27 cellular contexts compared by ENCODE assay signal in genomic region chr4:3476341-3476747, GRCh38. TPM values are rescaled to one million over a fixed set of nuclear protein-coding genes. Genes with fewer than 3 reads are reported as not detected.
DNase-seq lines count a peak whose midpoint lies in the region; ATAC-seq, FAIRE-seq and TF ChIP-seq lines count a peak whose summit lies in the region.
"Had no signal": no experiment of that assay in that cellular context is flagged by ENCODE, and none has a peak within 500 bp of the region (broad histone marks: within the 10 kb centered on the region; RNA-seq: fewer than 3 reads in every experiment).

No MANE protein-coding gene starts in this region.

- TF ChIP-seq CTCF in HepG2 (CRISPR knock-in tag; IDR thresholded peaks at IDR 0.05) (peak; percentile 53), right lobe of liver (IDR thresholded peaks at IDR 0.05) (no peak), body of pancreas (IDR thresholded peaks at IDR 0.05) (no peak)

- peak overlapping the region; percentile 98 for H2BK12ac ChIP-seq in neuronal stem cell (ENCODE audit: low read length)

- H2BK120ac ChIP-seq in neuronal stem cell (ENCODE audit: low read depth, low read length), result peak overlapping the region; percentile 83

- DNase-seq in HepG2 (ENCODE audit: low spot score) (peak; percentile 29), right lobe of liver (no peak), left ventricle myocardium superior (peak; percentile 26), neuronal stem cell (ENCODE audit: low spot score) (no peak), body of pancreas (no peak)
- DNase-seq: Caco-2, H9, Kasumi-1, NCI-H1092 treated with DMSO at 0.1 percent for 48 hours, NCI-H1436 treated with DMSO at 0.1 percent for 48 hours, NCI-H187 treated with DMSO at 0.1 percent for 48 hours, NCI-H2171 treated with DMSO at 0.1 percent for 48 hours, NCI-H524 treated with DMSO at 0.1 percent for 48 hours, NCI-H774, SJCRH30 had no signal

- H3K79me2 ChIP-seq in HepG2 (ENCODE audit: insufficient read depth, low read length), result no peaks in the 10 kb centered on the region

- H3K9ac ChIP-seq in HepG2 (ENCODE audit: insufficient read depth, low read depth, low read length) (no peak overlapping the region), neuronal stem cell (ENCODE audit: low read depth, low read length, poor library complexity) (peak overlapping the region; percentile 50)

- no peak overlapping the region for H3K4me2 ChIP-seq in HepG2 (ENCODE audit: low read depth, low read length)
- no peak overlapping the region for H3K4me2 ChIP-seq in neuronal stem cell (ENCODE audit: insufficient read depth, low read length, poor library complexity, severe bottlenecking)
- H3K4me2 ChIP-seq: GM23338 had no signal

- no peak overlapping the region for H3K4ac ChIP-seq in neuronal stem cell (ENCODE audit: low read length)

- H3K23ac ChIP-seq in neuronal stem cell (ENCODE audit: low read depth, low read length, poor library complexity), result peak overlapping the region; percentile 85

- H4K8ac ChIP-seq in neuronal stem cell (ENCODE audit: low read depth, low read length), result no peak overlapping the region

- no peaks in the 10 kb centered on the region for H3K9me3 ChIP-seq in HepG2 (ENCODE audit: low read length)
- no peaks in the 10 kb centered on the region for H3K9me3 ChIP-seq in right lobe of liver
- H3K9me3 ChIP-seq in neuronal stem cell (replicated peaks in 1 of 2; ENCODE audit: control insufficient read depth in 2 of 2, insufficient read depth in 1 of 2, low read depth in 1 of 2, low read length in 2 of 2), result no peaks in the 10 kb centered on the region
- H3K9me3 ChIP-seq in body of pancreas, result no peaks in the 10 kb centered on the region
- H3K9me3 ChIP-seq: Caco-2, SJCRH30 had no signal

- BruUV-seq in HepG2 (replicated peaks; lab: Mats Ljungman, UMichigan), result no TSS peak

- peaks cover 15 to 73% of the 10 kb centered on the region in 2 experiments for H3K27me3 ChIP-seq in HepG2 (ENCODE audit: control insufficient read depth in 1 of 2, insufficient read depth in 2 of 2, low read length in 2 of 2)
- no peaks in the 10 kb centered on the region for H3K27me3 ChIP-seq in right lobe of liver
- H3K27me3 ChIP-seq in neuronal stem cell (ENCODE audit: control insufficient read depth in 3 of 3, insufficient read depth in 3 of 3, low read depth in 1 of 3, low read length in 3 of 3), result peaks cover 0 to under 1% (median 0%) of the 10 kb centered on the region in 3 experiments
- H3K27me3 ChIP-seq in body of pancreas, result no peaks in the 10 kb centered on the region
- H3K27me3 ChIP-seq: SJCRH30 had no signal

- in situ Hi-C loops in HepG2 (cut with HindIII; ENCODE audit: extremely low pct_ligation_motif_present, low pct_unique_long_range_greater_than_20kb), result no loop called here

- H2BK5ac ChIP-seq in neuronal stem cell (ENCODE audit: low read length), result no peak overlapping the region

- peaks cover 2% of the 10 kb centered on the region for H3K79me1 ChIP-seq in neuronal stem cell (ENCODE audit: low read depth, low read length)

- TF ChIP-seq EP300 in HepG2 (IDR thresholded peaks at IDR 0.05; ENCODE audit: low read depth in 2 of 2, low read length in 2 of 2), result no peak
- TF ChIP-seq EP300 in HepG2 (CRISPR knock-in tag; IDR thresholded peaks at IDR 0.05; ENCODE audit: borderline replicate concordance), result no peak

- 29% methylated on average over 13 of the region's 22 CpGs for WGBS in HepG2 (ENCODE audit: low lambda C conversion rate)
- WGBS in right lobe of liver (ENCODE audit: insufficient coverage, low coverage, low lambda C conversion rate, missing lambda C conversion rate), result 90% methylated on average over 13 of the region's 22 CpGs
- no CpG with 5 or more reads among the region's 22 CpGs for WGBS in neuronal stem cell (ENCODE audit: extremely low coverage in 2 of 2, insufficient read length in 2 of 2, insufficient replicate concordance in 1 of 2), 2 donors
- WGBS in body of pancreas, 2 donors, result 91 to 95% methylated on average over 15 to 22 of the region's 22 CpGs

- H3K14ac ChIP-seq in neuronal stem cell (ENCODE audit: low read length), result no peak overlapping the region

- 0 out of 2 replicates have a peak, but pooled peaks have one; percentile 12 for TF ChIP-seq RAD21 in HepG2 (CRISPR knock-in tag; IDR thresholded peaks at IDR 0.05)

- H3K18ac ChIP-seq in neuronal stem cell (ENCODE audit: low read length), result peak overlapping the region; percentile 78

- POLR2A ChIA-PET in HepG2 (lab: Yijun Ruan, JAX), result no interaction called here

- FAIRE-seq in HepG2 (lab: Jason Lieb, UNC), result peak; percentile 23
- FAIRE-seq: G401.6, GM12878, RCC 7860 had no signal

- H3K27ac ChIP-seq in HepG2 (ENCODE audit: extremely low read length, insufficient read depth, low read length) (no peak overlapping the region), right lobe of liver (no peak overlapping the region), neuronal stem cell (replicated peaks; ENCODE audit: low read length) (no peak overlapping the region), body of pancreas (no peak overlapping the region)
- H3K27ac ChIP-seq: C4-2B, HL-60, SJCRH30 had no signal

- H2BK15ac ChIP-seq in neuronal stem cell (ENCODE audit: low read length), result peak overlapping the region; percentile 85

- TF ChIP-seq POLR2A in HepG2 (IDR thresholded peaks at IDR 0.05; ENCODE audit: insufficient read depth in 1 of 2, low read depth in 2 of 2, low read length in 2 of 2), result no peak
- no peak for TF ChIP-seq POLR2A in right lobe of liver (IDR thresholded peaks at IDR 0.05)
- TF ChIP-seq POLR2A in body of pancreas (IDR thresholded peaks at IDR 0.05), result no peak

- intact Hi-C loops in HepG2 (cut with micrococcal nuclease; ENCODE audit: unreplicated experiment), result no loop called here
- intact Hi-C loops in right lobe of liver (cut with DNase I), result no loop called here
- intact Hi-C loops in left ventricle myocardium superior (cut with micrococcal nuclease), result no loop called here
- intact Hi-C loops in body of pancreas (cut with DNase I), result no loop called here

- H4K20me1 ChIP-seq in HepG2 (ENCODE audit: insufficient read depth, low read length), result no peaks in the 10 kb centered on the region

- H3K4me1 ChIP-seq in HepG2 (ENCODE audit: insufficient read depth, low read length) (peaks cover 23% of the 10 kb centered on the region), right lobe of liver (no peaks in the 10 kb centered on the region), neuronal stem cell (ENCODE audit: control insufficient read depth in 2 of 2, insufficient read depth in 1 of 2, low read depth in 1 of 2, low read length in 2 of 2) (peaks cover 31 to 36% of the 10 kb centered on the region in 2 donors), body of pancreas (peaks cover 30% of the 10 kb centered on the region)
- H3K4me1 ChIP-seq: Caco-2 had no signal

- H2AFZ ChIP-seq in HepG2 (ENCODE audit: low read length), result no peak overlapping the region
- H2AFZ ChIP-seq in neuronal stem cell (ENCODE audit: low read length), result no peak overlapping the region
- H2AFZ ChIP-seq: GM23338 had no signal

- no peak overlapping the region for H4K91ac ChIP-seq in neuronal stem cell (ENCODE audit: low read depth, low read length, poor library complexity)

- CTCF ChIA-PET in HepG2 (lab: Yijun Ruan, JAX; ENCODE audit: low intra/inter-chr PET ratio, low total read pairs), result no interaction called here

- ATAC-seq in HepG2, result peak; percentile 51
- ATAC-seq in right lobe of liver, result no peak
- no peak for ATAC-seq in left ventricle myocardium superior
- ATAC-seq in HG02885 (IDR thresholded peaks at IDR 0.05; ENCODE audit: poor library complexity, unreplicated experiment), result no peak
- no peak for ATAC-seq in body of pancreas
- no peak for ATAC-seq in GM18511 (IDR thresholded peaks at IDR 0.05; ENCODE audit: unreplicated experiment)
- ATAC-seq: CD8-positive, alpha-beta T cell; GM12878; GM23338; SK-N-SH treated with all-trans-retinoic acid at 6 μM for 48 hours had no signal

- H2AK5ac ChIP-seq in neuronal stem cell (ENCODE audit: low read depth, low read length), result peak overlapping the region; percentile 94

- H3K36me3 ChIP-seq in HepG2 (replicated peaks in 1 of 2; ENCODE audit: control insufficient read depth in 1 of 2, insufficient read depth in 2 of 2, low read length in 2 of 2) (no peaks in the 10 kb centered on the region), right lobe of liver (no peaks in the 10 kb centered on the region), neuronal stem cell (replicated peaks in 1 of 2; ENCODE audit: control insufficient read depth in 2 of 2, insufficient read depth in 2 of 2, low read length in 2 of 2) (no peaks in the 10 kb centered on the region), body of pancreas (replicated peaks in 1 of 2; ENCODE audit: insufficient read depth in 1 of 2, low read depth in 2 of 2) (no peaks in the 10 kb centered on the region)
- H3K36me3 ChIP-seq: SJCRH30 had no signal

- no peak overlapping the region for H3K4me3 ChIP-seq in HepG2 (replicated peaks in 1 of 3; ENCODE audit: insufficient read depth in 1 of 3, low read depth in 2 of 3, low read length in 3 of 3)
- no peak overlapping the region for H3K4me3 ChIP-seq in right lobe of liver
- H3K4me3 ChIP-seq in neuronal stem cell (ENCODE audit: low read length in 2 of 2), result no peak overlapping the region
- no peak overlapping the region for H3K4me3 ChIP-seq in body of pancreas
- H3K4me3 ChIP-seq: GM12878, GM23338, SJCRH30 had no signal

RNA-seq across cellular contexts. Expression of gene DOK7, which starts 13.2 kb away (rescaled TPM):
- 0.07 TPM in 1 of 2 replicates, not detected in the other for total RNA-seq in HepG2 (2016; rRNA removed; fragmentation: Illumina TruSeq; extraction: Trizol)
- not detected in 2 replicates for total RNA-seq in HepG2 (2016; cell fraction: cytosol; rRNA removed; fragmentation: Illumina TruSeq; extraction: Trizol; ENCODE audit: low read depth)
- total RNA-seq in HepG2 (2016; cell fraction: insoluble cytoplasmic fraction; rRNA removed; fragmentation: Illumina TruSeq; extraction: Trizol), result 0.04 TPM in 1 of 2 replicates, not detected in the other
- 0.06 TPM in 1 of 2 replicates, not detected in the other for total RNA-seq in HepG2 (2016; cell fraction: membrane; rRNA removed; fragmentation: Illumina TruSeq; extraction: Trizol)
- not detected in 2 replicates for total RNA-seq in HepG2 (2016; cell fraction: nucleus; rRNA removed; fragmentation: Illumina TruSeq; extraction: Trizol)
- polyA plus RNA-seq in HepG2 (2011; rRNA removed), result 0.03 and 0.05 TPM in 2 replicates
- 0.05 and 0.08 TPM in 2 replicates for polyA plus RNA-seq in HepG2 (2011; cell fraction: cytosol; rRNA removed)
- 0.26 and 0.32 TPM in 2 replicates for polyA plus RNA-seq in HepG2 (2011; cell fraction: nucleus; rRNA removed)
- not detected in 2 replicates for polyA plus RNA-seq in HepG2 (2012)
- not detected in 2 replicates for polyA plus RNA-seq in HepG2 (2016; cell fraction: cytosol; fragmentation: Illumina TruSeq; extraction: Trizol; ENCODE audit: low read depth)
- polyA plus RNA-seq in HepG2 (2016; cell fraction: insoluble cytoplasmic fraction; fragmentation: Illumina TruSeq; extraction: Trizol; ENCODE audit: low read depth), result 0.19 TPM in 1 of 2 replicates, not detected in the other
- not detected in 2 replicates for polyA plus RNA-seq in HepG2 (2016; cell fraction: membrane; fragmentation: Illumina TruSeq; extraction: Trizol; ENCODE audit: low read depth)
- polyA plus RNA-seq in HepG2 (2016; cell fraction: nucleus; fragmentation: Illumina TruSeq; extraction: Trizol; ENCODE audit: insufficient read depth, low read depth), result not detected in 2 replicates
- polyA minus RNA-seq in HepG2 (2011; rRNA and poly(A)+ RNA removed; ENCODE audit: low replicate concordance), result 0.38 TPM in 1 of 2 replicates, not detected in the other
- polyA minus RNA-seq in HepG2 (2011; cell fraction: cytosol; rRNA and poly(A)+ RNA removed), result not detected in 2 replicates
- polyA minus RNA-seq in HepG2 (2011; cell fraction: nucleus; rRNA and poly(A)+ RNA removed), result not detected in 2 replicates
- total RNA-seq in right lobe of liver, result 1 to 10 TPM in 4 of 6 experiments, under 1 TPM in 2; 0.73 to 2.4 (median 1.5) TPM
- 35.5 TPM for total RNA-seq in left ventricle myocardium superior
- polyA plus RNA-seq in neuronal stem cell (2013, experiment 1 of 2), result 0.14 TPM
- 0.11 TPM for polyA plus RNA-seq in neuronal stem cell (2013, experiment 2 of 2)
- 1 to 10 TPM; 6.3 to 7.0 TPM for total RNA-seq in body of pancreas
- total RNA-seq: A673; CD8-positive, alpha-beta T cell had no signal

RNA-seq across cellular contexts. Expression of gene HGFAC, which starts 34.6 kb away (rescaled TPM):
- total RNA-seq in HepG2 (2016; rRNA removed; fragmentation: Illumina TruSeq; extraction: Trizol) (0.98 and 8.5 TPM in 2 replicates), right lobe of liver (100 to 1,000 TPM in 5 of 6 experiments, 10 to 100 TPM in 1; 73.9 to 176 (median 140) TPM), left ventricle myocardium superior (0.67 TPM), body of pancreas (under 1 TPM in 1 of 2 donors, not detected in 1; 0.78 TPM)
- total RNA-seq in HepG2 (2016; cell fraction: cytosol; rRNA removed; fragmentation: Illumina TruSeq; extraction: Trizol; ENCODE audit: low read depth), result 1.8 and 1.9 TPM in 2 replicates
- 1.2 and 9.0 TPM in 2 replicates for total RNA-seq in HepG2 (2016; cell fraction: insoluble cytoplasmic fraction; rRNA removed; fragmentation: Illumina TruSeq; extraction: Trizol)
- total RNA-seq in HepG2 (2016; cell fraction: membrane; rRNA removed; fragmentation: Illumina TruSeq; extraction: Trizol), result 1.4 and 1.8 TPM in 2 replicates
- 14.0 and 15.7 TPM in 2 replicates for total RNA-seq in HepG2 (2016; cell fraction: nucleus; rRNA removed; fragmentation: Illumina TruSeq; extraction: Trizol)
- polyA plus RNA-seq in HepG2 (2011; rRNA removed), result 63.6 and 107 TPM in 2 replicates
- 8.9 and 16.3 TPM in 2 replicates for polyA plus RNA-seq in HepG2 (2011; cell fraction: cytosol; rRNA removed)
- polyA plus RNA-seq in HepG2 (2011; cell fraction: nucleus; rRNA removed), result 1,761 and 2,041 TPM in 2 replicates
- polyA plus RNA-seq in HepG2 (2012), result 31.4 and 46.5 TPM in 2 replicates
- 1.9 and 2.1 TPM in 2 replicates for polyA plus RNA-seq in HepG2 (2016; cell fraction: cytosol; fragmentation: Illumina TruSeq; extraction: Trizol; ENCODE audit: low read depth)
- 1.9 and 2.5 TPM in 2 replicates for polyA plus RNA-seq in HepG2 (2016; cell fraction: insoluble cytoplasmic fraction; fragmentation: Illumina TruSeq; extraction: Trizol; ENCODE audit: low read depth)
- 1.6 and 2.1 TPM in 2 replicates for polyA plus RNA-seq in HepG2 (2016; cell fraction: membrane; fragmentation: Illumina TruSeq; extraction: Trizol; ENCODE audit: low read depth)
- polyA plus RNA-seq in HepG2 (2016; cell fraction: nucleus; fragmentation: Illumina TruSeq; extraction: Trizol; ENCODE audit: insufficient read depth, low read depth), result 65.6 and 66.9 TPM in 2 replicates
- polyA minus RNA-seq in HepG2 (2011; rRNA and poly(A)+ RNA removed; ENCODE audit: low replicate concordance), result 15.4 TPM in 1 of 2 replicates, not detected in the other
- 5.8 and 5.9 TPM in 2 replicates for polyA minus RNA-seq in HepG2 (2011; cell fraction: cytosol; rRNA and poly(A)+ RNA removed)
- 43.4 and 57.3 TPM in 2 replicates for polyA minus RNA-seq in HepG2 (2011; cell fraction: nucleus; rRNA and poly(A)+ RNA removed)
- polyA plus RNA-seq in neuronal stem cell (2013, experiment 1 of 2), result 0.59 TPM
- 0.61 TPM for polyA plus RNA-seq in neuronal stem cell (2013, experiment 2 of 2)
- total RNA-seq: CD8-positive, alpha-beta T cell; M059J had no signal
- polyA plus RNA-seq: GM12878, GM23338 had no signal

RNA-seq across cellular contexts. Expression of gene LRPAP1, which starts 55.9 kb away (rescaled TPM):
- total RNA-seq in HepG2 (2016; rRNA removed; fragmentation: Illumina TruSeq; extraction: Trizol) (81.5 and 191 TPM in 2 replicates), right lobe of liver (100 to 1,000 TPM in 1 of 6 experiments, 10 to 100 TPM in 5; 63.4 to 108 (median 85.3) TPM), left ventricle myocardium superior (307 TPM), body of pancreas (10 to 100 TPM; 82.5 to 93.9 TPM)
- total RNA-seq in HepG2 (2016; cell fraction: cytosol; rRNA removed; fragmentation: Illumina TruSeq; extraction: Trizol; ENCODE audit: low read depth), result 13.6 and 13.8 TPM in 2 replicates
- total RNA-seq in HepG2 (2016; cell fraction: insoluble cytoplasmic fraction; rRNA removed; fragmentation: Illumina TruSeq; extraction: Trizol), result 74.4 and 198 TPM in 2 replicates
- 21.2 and 25.2 TPM in 2 replicates for total RNA-seq in HepG2 (2016; cell fraction: membrane; rRNA removed; fragmentation: Illumina TruSeq; extraction: Trizol)
- total RNA-seq in HepG2 (2016; cell fraction: nucleus; rRNA removed; fragmentation: Illumina TruSeq; extraction: Trizol), result 143 and 170 TPM in 2 replicates
- 153 and 176 TPM in 2 replicates for polyA plus RNA-seq in HepG2 (2011; rRNA removed)
- polyA plus RNA-seq in HepG2 (2011; cell fraction: cytosol; rRNA removed), result 149 and 180 TPM in 2 replicates
- 95.3 and 103 TPM in 2 replicates for polyA plus RNA-seq in HepG2 (2011; cell fraction: nucleus; rRNA removed)
- 118 TPM in 2 replicates for polyA plus RNA-seq in HepG2 (2012)
- polyA plus RNA-seq in HepG2 (2016; cell fraction: cytosol; fragmentation: Illumina TruSeq; extraction: Trizol; ENCODE audit: low read depth), result 23.9 and 25.8 TPM in 2 replicates
- 64.4 and 77.4 TPM in 2 replicates for polyA plus RNA-seq in HepG2 (2016; cell fraction: insoluble cytoplasmic fraction; fragmentation: Illumina TruSeq; extraction: Trizol; ENCODE audit: low read depth)
- 25.2 and 31.6 TPM in 2 replicates for polyA plus RNA-seq in HepG2 (2016; cell fraction: membrane; fragmentation: Illumina TruSeq; extraction: Trizol; ENCODE audit: low read depth)
- 270 and 284 TPM in 2 replicates for polyA plus RNA-seq in HepG2 (2016; cell fraction: nucleus; fragmentation: Illumina TruSeq; extraction: Trizol; ENCODE audit: insufficient read depth, low read depth)
- polyA minus RNA-seq in HepG2 (2011; rRNA and poly(A)+ RNA removed; ENCODE audit: low replicate concordance), result 32.2 and 52.3 TPM in 2 replicates
- polyA minus RNA-seq in HepG2 (2011; cell fraction: cytosol; rRNA and poly(A)+ RNA removed), result 53.1 and 54.6 TPM in 2 replicates
- 24.3 and 25.0 TPM in 2 replicates for polyA minus RNA-seq in HepG2 (2011; cell fraction: nucleus; rRNA and poly(A)+ RNA removed)
- polyA plus RNA-seq in neuronal stem cell (2013, experiment 1 of 2), result 56.9 TPM
- polyA plus RNA-seq in neuronal stem cell (2013, experiment 2 of 2), result 58.7 TPM

Comparison
In these comparisons a context has a peak if more than half of its experiments do, and no peak if none do; other contexts are left out.
1. DNase-seq: peak in HepG2 (single experiment) and left ventricle myocardium superior (single experiment); none in right lobe of liver (0 of 3), neuronal stem cell (single experiment) and body of pancreas (0 of 4).
2. RNA of gene HGFAC, which starts 34.6 kb away (total RNA-seq): 73.9 to 176 TPM in right lobe of liver; 0.98 to 15.7 TPM in HepG2, 0.78 TPM in body of pancreas and 0.67 TPM in left ventricle myocardium superior (single experiment); every median in the first group is over 4 times any median in the second.